In genomic region chr7:110607050-110607862, GRCh38 we compare ENCODE assay signal across 27 cellular contexts.
DNase-seq lines count a peak whose midpoint lies in the region; ATAC-seq and TF ChIP-seq lines count a peak whose summit lies in the region.
"Had no signal": no experiment of that assay in that cellular context is flagged by ENCODE, and none has a peak within 500 bp of the region (broad histone marks: within the 10 kb centered on the region; RNA-seq: fewer than 3 reads in every experiment).

No MANE protein-coding gene starts in this region.

- H4K20me1 ChIP-seq in IMR-90 (ENCODE audit: insufficient read depth, low read length), result no peaks in the 10 kb centered on the region

- POLR2A ChIA-PET in activated naive CD8-positive, alpha-beta T cell treated with anti-CD3 and anti-CD28 coated beads, Interleukin-2, amount 10 ng/mL, durations not matched to agents 7 days and 5 days (lab: Charles Lee), result interaction anchor here (0.6 kb wide), 1 partner anchor 15 kb away, joined by 3 read pairs; no protein-coding TSS in a partner anchor
- POLR2A ChIA-PET in IMR-90 (lab: Charles Lee; ENCODE audit: unreplicated experiment), result no interaction called here
- POLR2A ChIA-PET in activated CD4-positive, alpha-beta memory T cell treated with anti-CD3 and anti-CD28 coated beads for 36 hours (lab: Charles Lee), result interaction anchor here (0.6 kb wide), 1 partner anchor 121 kb away, joined by 3 read pairs; no protein-coding TSS in a partner anchor

- H3K23ac ChIP-seq in IMR-90 (ENCODE audit: low read depth, low read length), result no peak overlapping the region
- H3K23ac ChIP-seq in mesenchymal stem cell (ENCODE audit: low read length in 2 of 2), result no peak overlapping the region

- peaks cover 4% of the 10 kb centered on the region for H3K36me3 Mint-ChIP-seq in activated naive CD8-positive, alpha-beta T cell treated with anti-CD3 and anti-CD28 coated beads, Interleukin-2, amount 10 ng/mL, durations not matched to agents 7 days and 5 days
- H3K36me3 Mint-ChIP-seq in activated naive CD8-positive, alpha-beta T cell treated with anti-CD3 and anti-CD28 coated beads, Interleukin-2, amount 50 U/mL, for 24 hours (ENCODE audit: low read depth), result no peaks in the 10 kb centered on the region
- H3K36me3 Mint-ChIP-seq in activated CD4-positive, alpha-beta memory T cell treated with anti-CD3 and anti-CD28 coated beads for 36 hours, result no peaks in the 10 kb centered on the region
- H3K36me3 Mint-ChIP-seq: CD4-positive, alpha-beta memory T cell had no signal

- no peak overlapping the region for H4K8ac ChIP-seq in IMR-90 (ENCODE audit: low read depth in 2 of 2, low read length in 2 of 2)
- H4K8ac ChIP-seq in mesenchymal stem cell (ENCODE audit: low read length), result no peak overlapping the region

- no peak overlapping the region for H2AK5ac ChIP-seq in IMR-90 (ENCODE audit: low read depth, low read length)
- H2AK5ac ChIP-seq in mesenchymal stem cell (ENCODE audit: low read length, severe bottlenecking), result no peak overlapping the region

- H3K4ac ChIP-seq in IMR-90 (ENCODE audit: low read depth, low read length) (no peak overlapping the region), mesenchymal stem cell (ENCODE audit: low read depth in 1 of 2, low read length in 2 of 2) (no peak overlapping the region)

- H3K27me3 ChIP-seq in IMR-90 (ENCODE audit: control insufficient read depth, insufficient read depth, low read length) (no peaks in the 10 kb centered on the region), mesenchymal stem cell (ENCODE audit: control insufficient read depth in 1 of 2, insufficient read depth in 1 of 2, low read length in 2 of 2) (no peaks in the 10 kb centered on the region), adrenal gland (no peaks in the 10 kb centered on the region)
- H3K27me3 ChIP-seq: SJCRH30 had no signal

- H3K14ac ChIP-seq in IMR-90 (replicated peaks; ENCODE audit: low read depth, low read length) (no peak overlapping the region), mesenchymal stem cell (ENCODE audit: low read length in 2 of 2) (peak overlapping the region in 1 of 2 experiments; percentile 83)

- dilution Hi-C loops in IMR-90 (cut with HindIII; ENCODE audit: low sequenced_read_pairs, unreplicated experiment), result no loop called here

- peak; percentile 31 for DNase-seq in activated naive CD8-positive, alpha-beta T cell treated with anti-CD3 and anti-CD28 coated beads, Interleukin-2, amount 10 ng/mL, durations not matched to agents 7 days and 5 days
- no peak for DNase-seq in activated naive CD8-positive, alpha-beta T cell treated with anti-CD3 and anti-CD28 coated beads, Interleukin-2, amount 50 U/mL, for 24 hours
- DNase-seq in IMR-90 (no peak), mesenchymal stem cell (no peak), superior temporal gyrus (ENCODE audit: extremely low spot score) (no peak), adrenal gland (no peak)
- DNase-seq in activated CD4-positive, alpha-beta memory T cell treated with anti-CD3 and anti-CD28 coated beads for 36 hours, result no peak
- DNase-seq: AML-193; C1 segment of cervical spinal cord; CD4-positive, alpha-beta memory T cell; COR-L47; EL; GDM1; HCEC 1CT; Karpas-422; NCI-H1092 treated with DMSO at 0.1 percent for 48 hours; NCI-H1436; NCI-H187 treated with DMSO at 0.1 percent for 48 hours; NCI-H2171 treated with DMSO at 0.1 percent for 48 hours; NCI-H345; NCI-H524; NCI-H774; PC-3; SJCRH30 had no signal

- H3K9me3 Mint-ChIP-seq in activated naive CD8-positive, alpha-beta T cell treated with anti-CD3 and anti-CD28 coated beads, Interleukin-2, amount 10 ng/mL, durations not matched to agents 7 days and 5 days, result peaks cover 8% of the 10 kb centered on the region
- H3K9me3 Mint-ChIP-seq in activated naive CD8-positive, alpha-beta T cell treated with anti-CD3 and anti-CD28 coated beads, Interleukin-2, amount 50 U/mL, for 24 hours, result peaks cover 4% of the 10 kb centered on the region
- no peaks in the 10 kb centered on the region for H3K9me3 Mint-ChIP-seq in activated CD4-positive, alpha-beta memory T cell treated with anti-CD3 and anti-CD28 coated beads for 36 hours
- H3K9me3 Mint-ChIP-seq: GM23338 had no signal

- H3K27me3 Mint-ChIP-seq in activated naive CD8-positive, alpha-beta T cell treated with anti-CD3 and anti-CD28 coated beads, Interleukin-2, amount 10 ng/mL, durations not matched to agents 7 days and 5 days, result no peaks in the 10 kb centered on the region
- H3K27me3 Mint-ChIP-seq in activated naive CD8-positive, alpha-beta T cell treated with anti-CD3 and anti-CD28 coated beads, Interleukin-2, amount 50 U/mL, for 24 hours, result no peaks in the 10 kb centered on the region
- no peaks in the 10 kb centered on the region for H3K27me3 Mint-ChIP-seq in activated CD4-positive, alpha-beta memory T cell treated with anti-CD3 and anti-CD28 coated beads for 36 hours
- H3K27me3 Mint-ChIP-seq: CD4-positive, alpha-beta memory T cell had no signal

- ATAC-seq in activated naive CD8-positive, alpha-beta T cell treated with anti-CD3 and anti-CD28 coated beads, Interleukin-2, amount 10 ng/mL, durations not matched to agents 7 days and 5 days (ENCODE audit: low read depth), result peak; percentile 83
- no peak for ATAC-seq in activated naive CD8-positive, alpha-beta T cell treated with anti-CD3 and anti-CD28 coated beads, Interleukin-2, amount 50 U/mL, for 24 hours
- ATAC-seq in IMR-90 (ENCODE audit: low read depth), result no peak
- ATAC-seq: A549, GM23338, PC-3, SK-N-SH treated with all-trans-retinoic acid at 6 μM for 48 hours had no signal

- peaks cover 7% of the 10 kb centered on the region for H3K4me1 Mint-ChIP-seq in activated naive CD8-positive, alpha-beta T cell treated with anti-CD3 and anti-CD28 coated beads, Interleukin-2, amount 10 ng/mL, durations not matched to agents 7 days and 5 days
- peaks cover 6% of the 10 kb centered on the region for H3K4me1 Mint-ChIP-seq in activated naive CD8-positive, alpha-beta T cell treated with anti-CD3 and anti-CD28 coated beads, Interleukin-2, amount 50 U/mL, for 24 hours
- no peaks in the 10 kb centered on the region for H3K4me1 Mint-ChIP-seq in activated CD4-positive, alpha-beta memory T cell treated with anti-CD3 and anti-CD28 coated beads for 36 hours (ENCODE audit: low read depth)
- H3K4me1 Mint-ChIP-seq: CD4-positive, alpha-beta memory T cell had no signal

- no peak overlapping the region for H3K56ac ChIP-seq in IMR-90 (ENCODE audit: extremely low read depth, insufficient read depth, low read length)

- H3K4me3 Mint-ChIP-seq in activated naive CD8-positive, alpha-beta T cell treated with anti-CD3 and anti-CD28 coated beads, Interleukin-2, amount 10 ng/mL, durations not matched to agents 7 days and 5 days, result peak overlapping the region; percentile 7
- H3K4me3 Mint-ChIP-seq in activated naive CD8-positive, alpha-beta T cell treated with anti-CD3 and anti-CD28 coated beads, Interleukin-2, amount 50 U/mL, for 24 hours, result no peak overlapping the region
- H3K4me3 Mint-ChIP-seq in activated CD4-positive, alpha-beta memory T cell treated with anti-CD3 and anti-CD28 coated beads for 36 hours, result no peak overlapping the region
- H3K4me3 Mint-ChIP-seq: CD4-positive, alpha-beta memory T cell; GM23338 had no signal

- H3K4me1 ChIP-seq in IMR-90 (ENCODE audit: control insufficient read depth, insufficient read depth, low read length) (no peaks in the 10 kb centered on the region), mesenchymal stem cell (ENCODE audit: control insufficient read depth, insufficient read depth, low read depth, low read length) (no peaks in the 10 kb centered on the region), adrenal gland (replicated peaks in 1 of 2) (no peaks in the 10 kb centered on the region)
- H3K4me1 ChIP-seq: A549, SJCRH30 had no signal

- no peak overlapping the region for H3K4me2 ChIP-seq in IMR-90 (ENCODE audit: low read depth, low read length)
- H3K4me2 ChIP-seq in mesenchymal stem cell (ENCODE audit: low read length, poor library complexity, severe bottlenecking), result no peak overlapping the region
- H3K4me2 ChIP-seq: A549, GM23338 had no signal

- H4K5ac ChIP-seq in IMR-90 (ENCODE audit: low read depth, low read length), result no peak overlapping the region

- intact Hi-C loops in IMR-90 (cut with micrococcal nuclease), result no loop called here
- intact Hi-C loops in activated CD4-positive, alpha-beta memory T cell treated with anti-CD3 and anti-CD28 coated beads for 36 hours (cut with micrococcal nuclease), result no loop called here
- intact Hi-C loops in adrenal gland (cut with DNase I), result no loop called here

- H3K79me1 ChIP-seq in IMR-90 (ENCODE audit: low read depth in 1 of 2, low read length in 2 of 2) (no peaks in the 10 kb centered on the region), mesenchymal stem cell (replicated peaks; ENCODE audit: low read length, poor library complexity, severe bottlenecking) (no peaks in the 10 kb centered on the region)

- WGBS in IMR-90 (ENCODE audit: extremely low coverage in 2 of 2, insufficient read length in 1 of 2), 2 experiments, result no CpG with 5 or more reads among the region's 4 CpGs
- 92% methylated on average over 4 of the region's 4 CpGs for WGBS in mesenchymal stem cell
- WGBS in adrenal gland, 4 donors, result 93 to 95% (median 93%) methylated on average over 4 of the region's 4 CpGs

- H3K9ac ChIP-seq in IMR-90 (ENCODE audit: low read depth, low read length), result no peak overlapping the region
- no peak overlapping the region for H3K9ac ChIP-seq in mesenchymal stem cell (ENCODE audit: low read length)

- H2BK15ac ChIP-seq in IMR-90 (ENCODE audit: low read depth, low read length) (0 out of 3 replicates have a peak overlapping the region, but pooled peaks have one; percentile 64), mesenchymal stem cell (ENCODE audit: low read depth, poor library complexity, severe bottlenecking) (no peak overlapping the region)

- no peaks in the 10 kb centered on the region for H3K9me3 ChIP-seq in IMR-90 (ENCODE audit: control insufficient read depth, insufficient read depth, low read length)
- H3K9me3 ChIP-seq in mesenchymal stem cell (ENCODE audit: control insufficient read depth, low read length), result peaks cover 6% of the 10 kb centered on the region
- no peaks in the 10 kb centered on the region for H3K9me3 ChIP-seq in adrenal gland (replicated peaks in 1 of 3)
- H3K9me3 ChIP-seq: A549, SJCRH30 had no signal

- no peak for TF ChIP-seq RAD21 in IMR-90 (IDR thresholded peaks at IDR 0.05; ENCODE audit: low read length)

- no peaks in the 10 kb centered on the region for H3K36me3 ChIP-seq in IMR-90 (ENCODE audit: control insufficient read depth, insufficient read depth, low read length)
- H3K36me3 ChIP-seq in mesenchymal stem cell (ENCODE audit: control insufficient read depth in 1 of 2, insufficient read depth in 2 of 2, low read depth in 1 of 2, low read length in 2 of 2), result no peaks in the 10 kb centered on the region
- no peaks in the 10 kb centered on the region for H3K36me3 ChIP-seq in adrenal gland (replicated peaks in 1 of 2)
- H3K36me3 ChIP-seq: SJCRH30 had no signal

- no peak overlapping the region for H4K91ac ChIP-seq in IMR-90 (ENCODE audit: insufficient read depth, low read depth, low read length)
- H4K91ac ChIP-seq in mesenchymal stem cell (ENCODE audit: low read length), result peak overlapping the region; percentile 35

- TF ChIP-seq CTCF in IMR-90 (conservative IDR thresholded peaks at IDR 0.05; ENCODE audit: low read depth, low read length) (no peak), adrenal gland (IDR thresholded peaks at IDR 0.05) (no peak)

- H2AFZ ChIP-seq in IMR-90 (replicated peaks; ENCODE audit: low read length, poor library complexity), result no peak overlapping the region
- no peak overlapping the region for H2AFZ ChIP-seq in mesenchymal stem cell (ENCODE audit: low read depth, low read length)
- H2AFZ ChIP-seq: GM23338 had no signal

- peak overlapping the region; percentile 77 for H3K27ac Mint-ChIP-seq in activated naive CD8-positive, alpha-beta T cell treated with anti-CD3 and anti-CD28 coated beads, Interleukin-2, amount 10 ng/mL, durations not matched to agents 7 days and 5 days
- H3K27ac Mint-ChIP-seq in activated naive CD8-positive, alpha-beta T cell treated with anti-CD3 and anti-CD28 coated beads, Interleukin-2, amount 50 U/mL, for 24 hours, result no peak overlapping the region
- H3K27ac Mint-ChIP-seq in activated CD4-positive, alpha-beta memory T cell treated with anti-CD3 and anti-CD28 coated beads for 36 hours, result no peak overlapping the region
- H3K27ac Mint-ChIP-seq: CD4-positive, alpha-beta memory T cell; GM23338 had no signal

- TF ChIP-seq POLR2A in IMR-90 (IDR thresholded peaks at IDR 0.05; ENCODE audit: low read depth, low read length) (no peak), adrenal gland (IDR thresholded peaks at IDR 0.05) (no peak)

- H3K27ac ChIP-seq in IMR-90 (ENCODE audit: insufficient read depth, low read length) (no peak overlapping the region), mesenchymal stem cell (ENCODE audit: low read length, poor library complexity, severe bottlenecking) (no peak overlapping the region), adrenal gland (no peak overlapping the region)
- H3K27ac ChIP-seq: A549, SJCRH30 had no signal

- H2AK9ac ChIP-seq in IMR-90 (replicated peaks; ENCODE audit: low read depth, low read length, poor library complexity), result no peak overlapping the region

- no peaks in the 10 kb centered on the region for H3K9me1 ChIP-seq in IMR-90 (ENCODE audit: insufficient read depth, low read length)

- no TSS peak for BruUV-seq in IMR-90 (replicated peaks; lab: Mats Ljungman, UMichigan)

- no peak overlapping the region for H3K4me3 ChIP-seq in IMR-90 (ENCODE audit: insufficient read depth, low read depth, low read length)
- no peak overlapping the region for H3K4me3 ChIP-seq in mesenchymal stem cell (ENCODE audit: insufficient read depth in 1 of 2, low read depth in 1 of 2, low read length in 2 of 2)
- no peak overlapping the region for H3K4me3 ChIP-seq in adrenal gland
- H3K4me3 ChIP-seq: A549, GM23338, SJCRH30 had no signal

- no peak overlapping the region; the same call in 1 of the 2 replicates for H2BK20ac ChIP-seq in IMR-90 (ENCODE audit: low read depth, low read length)

- H3K18ac ChIP-seq in IMR-90 (ENCODE audit: low read depth, low read length) (no peak overlapping the region), mesenchymal stem cell (ENCODE audit: low read depth in 1 of 2, low read length in 2 of 2) (no peak overlapping the region)

- no peak overlapping the region for H2BK12ac ChIP-seq in mesenchymal stem cell (ENCODE audit: low read length in 2 of 2)

- H2BK5ac ChIP-seq in IMR-90 (ENCODE audit: low read depth, low read length, poor library complexity, severe bottlenecking) (no peak overlapping the region), mesenchymal stem cell (ENCODE audit: low read depth, low read length, poor library complexity, severe bottlenecking) (no peak overlapping the region)

- CTCF ChIA-PET in IMR-90 (lab: Yijun Ruan, JAX), result no interaction called here
- CTCF ChIA-PET in activated CD4-positive, alpha-beta memory T cell treated with anti-CD3 and anti-CD28 coated beads for 36 hours (lab: Charles Lee), result no interaction called here

- H2BK120ac ChIP-seq in IMR-90 (ENCODE audit: low read depth, low read length), result no peak overlapping the region
- no peak overlapping the region for H2BK120ac ChIP-seq in mesenchymal stem cell (ENCODE audit: low read depth, low read length)

- in situ Hi-C loops in IMR-90 (cut with MboI; ENCODE audit: low sequenced_read_pairs), result loop anchor here (25.0 kb wide), 1 partner anchor 1105 kb away; no protein-coding TSS in a partner anchor
